ENCODE assay signal across 30 cellular contexts in genomic region chr11:17478064-17478463, GRCh38. TPM values are rescaled to one million over a fixed set of nuclear protein-coding genes. Genes with fewer than 3 reads are reported as not detected.
DNase-seq lines count a peak whose midpoint lies in the region; ATAC-seq and TF ChIP-seq lines count a peak whose summit lies in the region.
"Had no signal": no experiment of that assay in that cellular context is flagged by ENCODE, and none has a peak within 500 bp of the region (broad histone marks: within the 10 kb centered on the region; RNA-seq: fewer than 3 reads in every experiment).

No MANE protein-coding gene starts in this region.

- H3K9me3 ChIP-seq in neural progenitor cell (ENCODE audit: low read depth): no peaks in the 10 kb centered on the region
- H3K9me3 ChIP-seq: BLaER1 treated with 17β-estradiol and CSF1 and Interleukin-3, amounts not matched to agents 10 nM and 100 nM; HAP-1 had no signal

- peaks cover 29% of the 10 kb centered on the region for H3K4me1 Mint-ChIP-seq in neural progenitor cell

- no peak overlapping the region for H2AFZ ChIP-seq in neural progenitor cell (replicated peaks)

- H3K9ac ChIP-seq in neural progenitor cell: no peak overlapping the region
- H3K9ac ChIP-seq: BLaER1 treated with 17β-estradiol and CSF1 and Interleukin-3, amounts not matched to agents 10 nM and 100 nM had no signal

- no peak overlapping the region for H3K4me2 ChIP-seq in neural progenitor cell
- H3K4me2 ChIP-seq: BLaER1 treated with 17β-estradiol and CSF1 and Interleukin-3, amounts not matched to agents 10 nM and 100 nM had no signal

- peaks cover 20% of the 10 kb centered on the region for H3K4me1 ChIP-seq in neural progenitor cell

- no peak for TF ChIP-seq CTCF in neural progenitor cell (IDR thresholded peaks at IDR 0.05)

- no peak overlapping the region for H3K4me3 ChIP-seq in neural progenitor cell
- H3K4me3 ChIP-seq: BLaER1 treated with 17β-estradiol and CSF1 and Interleukin-3, amounts not matched to agents 10 nM and 100 nM; HAP-1 had no signal

- H3K79me2 ChIP-seq in neural progenitor cell (ENCODE audit: low read depth): no peaks in the 10 kb centered on the region

- peaks cover 17% of the 10 kb centered on the region for H4K20me1 ChIP-seq in neural progenitor cell (ENCODE audit: low read depth)

- H3K27me3 ChIP-seq in neural progenitor cell: peaks cover 67% of the 10 kb centered on the region

- no peak overlapping the region for H3K27ac Mint-ChIP-seq in neural progenitor cell
- H3K27ac Mint-ChIP-seq: CD4-positive, alpha-beta memory T cell had no signal

- no peaks in the 10 kb centered on the region for H3K36me3 Mint-ChIP-seq in neural progenitor cell
- H3K36me3 Mint-ChIP-seq: CD4-positive, alpha-beta memory T cell had no signal

- H3K9me3 Mint-ChIP-seq in neural progenitor cell: no peaks in the 10 kb centered on the region

- no peak overlapping the region for H3K27ac ChIP-seq in neural progenitor cell
- H3K27ac ChIP-seq: BLaER1 treated with 17β-estradiol and CSF1 and Interleukin-3, amounts not matched to agents 10 nM and 100 nM; HL-60 had no signal

- peaks cover 36% of the 10 kb centered on the region for H3F3A ChIP-seq in neural progenitor cell (ENCODE audit: low read depth)

- H3K27me3 Mint-ChIP-seq in neural progenitor cell (ENCODE audit: insufficient read depth, low read depth): peaks cover 34% of the 10 kb centered on the region

- no peaks in the 10 kb centered on the region for H3K36me3 ChIP-seq in neural progenitor cell
- H3K36me3 ChIP-seq: BLaER1 treated with 17β-estradiol and CSF1 and Interleukin-3, amounts not matched to agents 10 nM and 100 nM; HAP-1 had no signal

- intact Hi-C loops in Right ventricle myocardium superior (cut with DNase I) (no loop called here), Right ventricle myocardium inferior (cut with DNase I) (no loop called here)

- no peak for ATAC-seq in Right ventricle myocardium superior (ENCODE audit: poor library complexity)
- no peak for ATAC-seq in Right ventricle myocardium inferior

- H3K4me3 Mint-ChIP-seq in neural progenitor cell: peak overlapping the region; percentile 22
- H3K4me3 Mint-ChIP-seq: CD4-positive, alpha-beta memory T cell had no signal

- peak; percentile 19 for DNase-seq in Right ventricle myocardium superior
- no peak for DNase-seq in Right ventricle myocardium inferior (ENCODE audit: missing footprints)
- peak; percentile 20 for DNase-seq in cerebellar cortex (ENCODE audit: low spot score)
- DNase-seq in neural progenitor cell (ENCODE audit: low spot score): peak; percentile 35
- DNase-seq in cerebellum (ENCODE audit: low spot score): no peak
- no peak for DNase-seq in KBM-7
- DNase-seq in T-helper 9 cell: no peak
- DNase-seq: 8988T; AML-193; CD4-positive, alpha-beta memory T cell; COR-L47; DMS53; GOT3; Kasumi-1; NCI-H1092 treated with DMSO at 0.1 percent for 48 hours; NCI-H1436; NCI-H187 treated with DMSO at 0.1 percent for 48 hours; NCI-H446; NCI-H524 treated with DMSO at 0.1 percent for 48 hours; NCI-H774; SHP77; SW 1271 had no signal

- in situ Hi-C loops in KBM-7 (cut with MboI; ENCODE audit: low pct_unique_long_range_greater_than_20kb, low sequenced_read_pairs): no loop called here

TF ChIP-seq in PFSK-1, 5 proteins besides CTCF, POLR2A, EP300 and RAD21:
- no peak for TF ChIP-seq TAF1 (IDR thresholded peaks at IDR 0.05; ENCODE audit: borderline replicate concordance, insufficient read depth, low read length)
- TF ChIP-seq SIN3A (IDR thresholded peaks at IDR 0.05; ENCODE audit: borderline replicate concordance, insufficient read depth, low read length): no peak
- TF ChIP-seq, protein P1, sequence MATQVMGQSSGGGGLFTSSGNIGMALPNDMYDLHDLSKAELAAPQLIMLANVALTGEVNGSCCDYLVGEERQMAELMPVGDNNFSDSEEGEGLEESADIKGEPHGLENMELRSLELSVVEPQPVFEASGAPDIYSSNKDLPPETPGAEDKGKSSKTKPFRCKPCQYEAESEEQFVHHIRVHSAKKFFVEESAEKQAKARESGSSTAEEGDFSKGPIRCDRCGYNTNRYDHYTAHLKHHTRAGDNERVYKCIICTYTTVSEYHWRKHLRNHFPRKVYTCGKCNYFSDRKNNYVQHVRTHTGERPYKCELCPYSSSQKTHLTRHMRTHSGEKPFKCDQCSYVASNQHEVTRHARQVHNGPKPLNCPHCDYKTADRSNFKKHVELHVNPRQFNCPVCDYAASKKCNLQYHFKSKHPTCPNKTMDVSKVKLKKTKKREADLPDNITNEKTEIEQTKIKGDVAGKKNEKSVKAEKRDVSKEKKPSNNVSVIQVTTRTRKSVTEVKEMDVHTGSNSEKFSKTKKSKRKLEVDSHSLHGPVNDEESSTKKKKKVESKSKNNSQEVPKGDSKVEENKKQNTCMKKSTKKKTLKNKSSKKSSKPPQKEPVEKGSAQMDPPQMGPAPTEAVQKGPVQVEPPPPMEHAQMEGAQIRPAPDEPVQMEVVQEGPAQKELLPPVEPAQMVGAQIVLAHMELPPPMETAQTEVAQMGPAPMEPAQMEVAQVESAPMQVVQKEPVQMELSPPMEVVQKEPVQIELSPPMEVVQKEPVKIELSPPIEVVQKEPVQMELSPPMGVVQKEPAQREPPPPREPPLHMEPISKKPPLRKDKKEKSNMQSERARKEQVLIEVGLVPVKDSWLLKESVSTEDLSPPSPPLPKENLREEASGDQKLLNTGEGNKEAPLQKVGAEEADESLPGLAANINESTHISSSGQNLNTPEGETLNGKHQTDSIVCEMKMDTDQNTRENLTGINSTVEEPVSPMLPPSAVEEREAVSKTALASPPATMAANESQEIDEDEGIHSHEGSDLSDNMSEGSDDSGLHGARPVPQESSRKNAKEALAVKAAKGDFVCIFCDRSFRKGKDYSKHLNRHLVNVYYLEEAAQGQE (IDR thresholded peaks at IDR 0.05; ENCODE audit: insufficient read depth in 1 of 2, low read depth in 2 of 2, low read length in 2 of 2): peak; percentile 25 to 88; a peak in 2 of 4 replicates
- TF ChIP-seq FOXP2 (optimal IDR thresholded peaks at IDR 0.05; ENCODE audit: borderline replicate concordance, extremely low read depth, extremely low read length, insufficient read depth): no peak

RNA-seq across cellular contexts. Expression of gene ABCC8, which starts 1.4 kb away (rescaled TPM):
- total RNA-seq in Right ventricle myocardium superior: 0.91 TPM
- total RNA-seq in Right ventricle myocardium inferior: 1.1 TPM
- polyA plus RNA-seq in PFSK-1 (2012; ENCODE audit: insufficient read length, low read depth): 2.9 TPM
- 0.32 and 4.2 TPM in 2 replicates for total RNA-seq in neural progenitor cell (ENCODE audit: low replicate concordance)
- total RNA-seq in cerebellum: 29.0 TPM
- total RNA-seq: CD4-positive, alpha-beta memory T cell; Daoy; M059J; RPMI7951 had no signal
- polyA plus RNA-seq: AG04450; CD4-positive, alpha-beta memory T cell had no signal

Comparison
In these comparisons a context has a peak if more than half of its experiments do, and no peak if none do; other contexts are left out.
1. DNase-seq: peak in Right ventricle myocardium superior (single experiment), cerebellar cortex (single experiment) and neural progenitor cell (single experiment); none in Right ventricle myocardium inferior (single experiment), cerebellum (single experiment), KBM-7 (single experiment) and T-helper 9 cell (single experiment).